In the genomic region with DNA sequence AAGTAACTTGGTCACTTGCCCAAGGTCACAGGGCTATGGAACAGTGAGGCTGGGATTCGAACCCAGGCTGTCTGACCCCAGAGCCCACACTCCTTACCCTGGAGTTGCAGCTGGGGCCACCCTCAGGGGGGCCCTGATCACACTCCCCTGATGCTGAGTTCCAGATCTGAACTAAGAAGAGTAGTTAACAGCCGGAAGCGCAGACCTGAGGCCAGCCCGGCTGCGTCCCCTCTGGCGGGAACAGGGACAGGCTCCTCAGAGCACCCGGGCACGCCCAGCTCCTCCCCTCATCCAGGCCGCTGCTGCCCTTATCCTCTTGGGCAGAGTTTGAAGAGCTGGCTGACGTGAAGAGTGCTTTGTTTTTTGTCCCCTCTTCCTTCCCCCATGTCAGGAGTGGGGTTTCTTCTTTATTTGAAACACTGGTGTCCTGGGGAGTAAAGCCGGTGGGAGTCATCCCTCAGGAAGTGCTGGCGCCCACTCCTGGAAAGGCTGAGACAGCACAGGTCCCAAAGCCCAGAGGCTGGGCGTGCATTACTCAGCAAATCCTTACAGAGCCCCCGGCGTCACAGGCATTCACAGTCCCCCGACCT, we compare ENCODE assay signal across 8 cellular contexts. TPM values are rescaled to one million over a fixed set of nuclear protein-coding genes. Genes with fewer than 3 reads are reported as not detected.
DNase-seq lines count a peak whose midpoint lies in the region; ATAC-seq, FAIRE-seq and TF ChIP-seq lines count a peak whose summit lies in the region.

No MANE protein-coding gene starts in this region.

- peaks cover 37% of the 10 kb centered on the region for H3K4me1 ChIP-seq in A549
- H3K4me1 ChIP-seq in effector memory CD4-positive, alpha-beta T cell (ENCODE audit: control insufficient read depth, insufficient read depth, low read length, poor library complexity, severe bottlenecking): peaks cover 71% of the 10 kb centered on the region

- TF ChIP-seq RAD21 in A549 (conservative IDR thresholded peaks at IDR 0.05 in 1 of 2, IDR thresholded peaks at IDR 0.05 in 1 of 2): peak in 1 of 2 experiments; percentile 41; a peak in 2 of 5 replicates

- peak overlapping the region; percentile 85 for H3K4me3 Mint-ChIP-seq in T-helper 2 cell treated with Interferon-gamma antibody and Interleukin-4, amounts not matched to agents 5 μg/mL and 100 μg/mL, for 36 hours

- peaks cover 38% of the 10 kb centered on the region for H3K36me3 ChIP-seq in effector memory CD4-positive, alpha-beta T cell (ENCODE audit: control insufficient read depth, insufficient read depth, low read length)

- peak overlapping the region; percentile 97 for H3K27ac Mint-ChIP-seq in T-helper 2 cell treated with Interferon-gamma antibody and Interleukin-4, amounts not matched to agents 5 μg/mL and 100 μg/mL, for 36 hours

- 21% methylated on average over 16 of the region's 16 CpGs for WGBS in A549 (ENCODE audit: missing lambda C conversion rate)

- ATAC-seq in A549: peak; percentile 65 to 82
- no peak for ATAC-seq in GM21723 (IDR thresholded peaks at IDR 0.05; ENCODE audit: unreplicated experiment)

- TF ChIP-seq EP300 in A549 (IDR thresholded peaks at IDR 0.05): no peak

- H3K36me3 Mint-ChIP-seq in T-helper 2 cell treated with Interferon-gamma antibody and Interleukin-4, amounts not matched to agents 5 μg/mL and 100 μg/mL, for 36 hours (ENCODE audit: low read depth): peaks cover 70% of the 10 kb centered on the region

- POLR2A ChIA-PET in A549 (lab: Yijun Ruan, JAX): interaction anchor here (1.0 to 9.0 kb wide), 10 partner anchors 8 to 238 kb away, joined by 3 to 174 read pairs (median 4); a partner anchor contains a TSS

- H3K27me3 ChIP-seq in effector memory CD4-positive, alpha-beta T cell (replicated peaks; ENCODE audit: control insufficient read depth, insufficient read depth, low read length, poor library complexity, severe bottlenecking): no peaks in the 10 kb centered on the region

- CTCF ChIA-PET in A549 (lab: Yijun Ruan, JAX): interaction anchor here (0.6 to 11.2 kb wide), 21 partner anchors 9 to 208 kb away, joined by 3 to 354 read pairs (median 4); a partner anchor contains a TSS

- H3K27ac ChIP-seq in A549: peak overlapping the region; percentile 89 to 99
- H3K27ac ChIP-seq in effector memory CD4-positive, alpha-beta T cell (ENCODE audit: insufficient read depth, low read length, poor library complexity, severe bottlenecking): peak overlapping the region; percentile 96

- H3K9me3 ChIP-seq in A549: no peaks in the 10 kb centered on the region
- H3K9me3 ChIP-seq in effector memory CD4-positive, alpha-beta T cell (ENCODE audit: control insufficient read depth, low read length): no peaks in the 10 kb centered on the region

- H3K9me3 Mint-ChIP-seq in T-helper 2 cell treated with Interferon-gamma antibody and Interleukin-4, amounts not matched to agents 5 μg/mL and 100 μg/mL, for 36 hours: no peaks in the 10 kb centered on the region

- H3K4me1 Mint-ChIP-seq in T-helper 2 cell treated with Interferon-gamma antibody and Interleukin-4, amounts not matched to agents 5 μg/mL and 100 μg/mL, for 36 hours (ENCODE audit: low read depth): peaks cover 63% of the 10 kb centered on the region

- peak overlapping the region; percentile 59 for H3K4me2 ChIP-seq in A549

- no peaks in the 10 kb centered on the region for H3K27me3 Mint-ChIP-seq in T-helper 2 cell treated with Interferon-gamma antibody and Interleukin-4, amounts not matched to agents 5 μg/mL and 100 μg/mL, for 36 hours (ENCODE audit: low read depth)

- peak; percentile 85 to 89 for DNase-seq in A549 (ENCODE audit: low read depth in 1 of 2, low spot score in 1 of 2)
- peak; percentile 72 for DNase-seq in GM13976 (ENCODE audit: low spot score)
- peak; percentile 64 for DNase-seq in NCI-H1436 treated with DMSO at 0.1 percent for 48 hours (lab: John Stamatoyannopoulos, UW)
- peak; percentile 58 for DNase-seq in T-helper 2 cell treated with Interferon-gamma antibody and Interleukin-4, amounts not matched to agents 5 μg/mL and 100 μg/mL, for 36 hours (ENCODE audit: low spot score)
- peak in 1 of 3 donors; percentile 53 for DNase-seq in effector memory CD4-positive, alpha-beta T cell
- DNase-seq in lung microvascular endothelial cell (ENCODE audit: low read depth in 2 of 2): peak; percentile 65 to 73
- DNase-seq in stromal cell of bone marrow (ENCODE audit: low read depth): peak; percentile 66

- H3K4me3 ChIP-seq in A549: peak overlapping the region; percentile 15; the same call in 1 of the 3 replicates
- H3K4me3 ChIP-seq in effector memory CD4-positive, alpha-beta T cell (ENCODE audit: insufficient read depth, low read depth, low read length, poor library complexity, severe bottlenecking): no peak overlapping the region

- in situ Hi-C loops in GM13976 (cut with MboI; ENCODE audit: low sequenced_read_pairs, unreplicated experiment): no loop called here

- peak; percentile 28 for TF ChIP-seq POLR2A in A549 (IDR thresholded peaks at IDR 0.05; ENCODE audit: low read length)

- FAIRE-seq in A549 (lab: Jason Lieb, UNC): no peak

- peak; percentile 61 for TF ChIP-seq CTCF in A549 (IDR thresholded peaks at IDR 0.05)
- TF ChIP-seq CTCF in GM13976 (IDR thresholded peaks at IDR 0.05; ENCODE audit: borderline replicate concordance, control extremely low read depth, extremely low read depth, insufficient read depth, missing control alignments): peak; percentile 12

TF ChIP-seq in A549, 52 proteins besides CTCF, POLR2A, EP300 and RAD21 (continues in another document):
- no peak for TF ChIP-seq RFX5 (IDR thresholded peaks at IDR 0.05)
- TF ChIP-seq, protein P1, sequence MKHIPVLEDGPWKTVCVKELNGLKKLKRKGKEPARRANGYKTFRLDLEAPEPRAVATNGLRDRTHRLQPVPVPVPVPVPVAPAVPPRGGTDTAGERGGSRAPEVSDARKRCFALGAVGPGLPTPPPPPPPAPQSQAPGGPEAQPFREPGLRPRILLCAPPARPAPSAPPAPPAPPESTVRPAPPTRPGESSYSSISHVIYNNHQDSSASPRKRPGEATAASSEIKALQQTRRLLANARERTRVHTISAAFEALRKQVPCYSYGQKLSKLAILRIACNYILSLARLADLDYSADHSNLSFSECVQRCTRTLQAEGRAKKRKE (CRISPR knock-in tag; IDR thresholded peaks at IDR 0.05; ENCODE audit: low read depth): no peak
- TF ChIP-seq MYC (IDR thresholded peaks at IDR 0.05; ENCODE audit: borderline replicate concordance, low read length): peak; percentile 55; the same call in 1 of the 2 replicates
- TF ChIP-seq HEYL (CRISPR knock-in tag; IDR thresholded peaks at IDR 0.05): no peak
- no peak for TF ChIP-seq NR3C1 (IDR thresholded peaks at IDR 0.05)
- TF ChIP-seq PHF8 (IDR thresholded peaks at IDR 0.05; ENCODE audit: borderline replicate concordance, low read depth): no peak
- TF ChIP-seq, protein P2, sequence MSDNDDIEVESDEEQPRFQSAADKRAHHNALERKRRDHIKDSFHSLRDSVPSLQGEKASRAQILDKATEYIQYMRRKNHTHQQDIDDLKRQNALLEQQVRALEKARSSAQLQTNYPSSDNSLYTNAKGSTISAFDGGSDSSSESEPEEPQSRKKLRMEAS (IDR thresholded peaks at IDR 0.05): peak; percentile 9; the same call in 1 of the 2 replicates
- TF ChIP-seq TP53 (CRISPR knock-in tag; IDR thresholded peaks at IDR 0.05): no peak

RNA-seq across cellular contexts. Expression of a gene that starts 8.7 kb away (rescaled TPM):
- polyA plus RNA-seq in A549 (2011; rRNA removed) (296 and 297 TPM in 2 replicates), A549 (2017; fragmentation: RNase III; extraction: RNeasy Plus Mini Kit Qiagen cat#74134 plus additional on column Dnase treatment) (292 to 313 TPM (median 293 TPM) in 3 replicates)
- 618 and 641 TPM in 2 replicates for polyA plus RNA-seq in A549 (2012; cell fraction: cytosol; rRNA removed)
- 611 and 629 TPM in 2 replicates for polyA plus RNA-seq in A549 (2012; cell fraction: nucleus; rRNA removed)
- 232 and 240 TPM in 2 replicates for polyA minus RNA-seq in A549 (2011; rRNA and poly(A)+ RNA removed)
- 124 and 150 TPM in 2 replicates for total RNA-seq in lung microvascular endothelial cell

RNA-seq across cellular contexts. Expression of a gene that starts 8.9 kb away (rescaled TPM):
- 92.0 and 96.7 TPM in 2 replicates for polyA plus RNA-seq in A549 (2011; rRNA removed)
- 70.5 and 89.3 TPM in 2 replicates for polyA plus RNA-seq in A549 (2012; cell fraction: cytosol; rRNA removed)
- 40.5 and 53.4 TPM in 2 replicates for polyA plus RNA-seq in A549 (2012; cell fraction: nucleus; rRNA removed)
- 65.7 to 78.2 TPM (median 67.9 TPM) in 3 replicates for polyA plus RNA-seq in A549 (2017; fragmentation: RNase III; extraction: RNeasy Plus Mini Kit Qiagen cat#74134 plus additional on column Dnase treatment)
- 47.0 and 54.0 TPM in 2 replicates for polyA minus RNA-seq in A549 (2011; rRNA and poly(A)+ RNA removed)
- total RNA-seq in lung microvascular endothelial cell: 20.3 and 22.8 TPM in 2 replicates

RNA-seq across cellular contexts. Expression of a gene that starts 10.6 kb away (rescaled TPM):
- polyA plus RNA-seq in A549 (2011; rRNA removed): 18.9 and 29.0 TPM in 2 replicates
- polyA plus RNA-seq in A549 (2012; cell fraction: cytosol; rRNA removed): 29.3 and 29.7 TPM in 2 replicates
- polyA plus RNA-seq in A549 (2012; cell fraction: nucleus; rRNA removed): 53.2 and 54.2 TPM in 2 replicates
- polyA plus RNA-seq in A549 (2017; fragmentation: RNase III; extraction: RNeasy Plus Mini Kit Qiagen cat#74134 plus additional on column Dnase treatment): 14.2 to 17.1 TPM (median 15.1 TPM) in 3 replicates
- 17.7 and 25.4 TPM in 2 replicates for polyA minus RNA-seq in A549 (2011; rRNA and poly(A)+ RNA removed)
- 2.2 and 3.2 TPM in 2 replicates for total RNA-seq in lung microvascular endothelial cell

RNA-seq across cellular contexts. Expression of a gene that starts 18.0 kb away (rescaled TPM):
- polyA plus RNA-seq in A549 (2011; rRNA removed) (466 and 493 TPM in 2 replicates), A549 (2017; fragmentation: RNase III; extraction: RNeasy Plus Mini Kit Qiagen cat#74134 plus additional on column Dnase treatment) (224 to 273 TPM (median 261 TPM) in 3 replicates)
- 958 and 1,062 TPM in 2 replicates for polyA plus RNA-seq in A549 (2012; cell fraction: cytosol; rRNA removed)
- polyA plus RNA-seq in A549 (2012; cell fraction: nucleus; rRNA removed): 535 and 597 TPM in 2 replicates
- polyA minus RNA-seq in A549 (2011; rRNA and poly(A)+ RNA removed): 98.2 and 108 TPM in 2 replicates
- 130 and 240 TPM in 2 replicates for total RNA-seq in lung microvascular endothelial cell

RNA-seq across cellular contexts. Expression of a gene that starts 18.2 kb away (rescaled TPM):
- polyA plus RNA-seq in A549 (2011; rRNA removed) (not detected in 2 replicates), A549 (2017; fragmentation: RNase III; extraction: RNeasy Plus Mini Kit Qiagen cat#74134 plus additional on column Dnase treatment) (not detected in 3 replicates)
- not detected in 2 replicates for polyA plus RNA-seq in A549 (2012; cell fraction: cytosol; rRNA removed)
- polyA plus RNA-seq in A549 (2012; cell fraction: nucleus; rRNA removed): not detected in 2 replicates
- polyA minus RNA-seq in A549 (2011; rRNA and poly(A)+ RNA removed): not detected in 2 replicates
- not detected in 2 replicates for total RNA-seq in lung microvascular endothelial cell
